20 cellular contexts compared by ENCODE assay signal in the genomic region with DNA sequence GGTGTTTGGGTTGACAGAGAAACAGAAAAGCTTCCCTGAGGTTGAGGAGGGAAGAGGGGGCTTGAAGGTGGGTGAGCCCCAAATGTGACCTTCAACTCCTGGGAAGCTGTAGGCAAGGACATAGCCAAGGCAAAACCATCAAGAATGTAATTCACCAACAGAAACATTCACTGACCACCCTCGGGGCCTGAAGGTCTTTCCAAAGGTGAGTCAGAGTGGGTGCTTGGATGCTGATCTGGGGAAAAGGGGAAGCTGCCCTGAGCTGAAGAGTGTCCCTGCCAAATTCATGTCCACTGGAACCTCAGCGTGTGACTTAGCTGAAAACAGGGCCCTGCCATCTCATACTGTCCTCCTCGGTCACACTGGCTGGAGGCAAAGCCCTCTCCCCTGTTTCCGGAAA.
"Had no signal": no experiment of that assay in that cellular context is flagged by ENCODE, and none has a peak within 500 bp of the region (broad histone marks: within the 10 kb centered on the region; RNA-seq: fewer than 3 reads in every experiment).

No MANE protein-coding gene starts in this region.

- H3K4me1 ChIP-seq: upper lobe of right lung had no signal

- H3K4me3 Mint-ChIP-seq: activated CD4-positive, alpha-beta T cell treated with anti-CD3 and anti-CD28 coated beads, Interleukin-2, amount 10 ng/mL, durations not matched to agents 24 days and 14 days; activated CD8-positive, alpha-beta T cell treated with anti-CD3 and anti-CD28 coated beads, Interleukin-2, amount 10 ng/mL, durations not matched to agents 7 days and 5 days; activated naive CD4-positive, alpha-beta T cell treated with anti-CD3 and anti-CD28 coated beads for 36 hours; activated naive CD8-positive, alpha-beta T cell treated with anti-CD3 and anti-CD28 coated beads, Interleukin-2, amount 50 U/mL, for 24 hours; activated T-cell treated with anti-CD3 and anti-CD28 coated beads, Interleukin-2, amount 50 U/mL, for 24 hours; immature natural killer cell; naive thymus-derived CD4-positive, alpha-beta T cell; stimulated activated naive B cell treated with anti-CD40 and anti-IgM and Interleukin-4, amounts not matched to agents 10 μg/mL and 1 μg/mL and 100 μg/mL, for 72 hours had no signal

- H3K9me3 ChIP-seq: gastroesophageal sphincter, neutrophil, thoracic aorta, upper lobe of right lung had no signal

- H3K27ac ChIP-seq: gastroesophageal sphincter, neutrophil, thoracic aorta, upper lobe of right lung had no signal

- DNase-seq: activated CD4-positive, alpha-beta T cell treated with anti-CD3 and anti-CD28 coated beads, Interleukin-2, amount 10 ng/mL, durations not matched to agents 24 days and 14 days; activated CD8-positive, alpha-beta T cell treated with anti-CD3 and anti-CD28 coated beads, Interleukin-2, amount 10 ng/mL, durations not matched to agents 7 days and 5 days; activated naive CD4-positive, alpha-beta T cell treated with anti-CD3 and anti-CD28 coated beads for 36 hours; activated naive CD8-positive, alpha-beta T cell treated with anti-CD3 and anti-CD28 coated beads, Interleukin-2, amount 50 U/mL, for 24 hours; activated T-cell treated with anti-CD3 and anti-CD28 coated beads, Interleukin-2, amount 50 U/mL, for 24 hours; anterior cingulate cortex; cerebellar nuclear complex; cortex of kidney; effector CD4-positive, alpha-beta T cell; immature natural killer cell; naive thymus-derived CD4-positive, alpha-beta T cell; stimulated activated naive B cell treated with anti-CD40 and anti-IgM and Interleukin-4, amounts not matched to agents 10 μg/mL and 1 μg/mL and 100 μg/mL, for 72 hours; T-helper 1 cell; T-helper 9 cell; upper lobe of right lung had no signal

- ATAC-seq: activated CD8-positive, alpha-beta T cell treated with anti-CD3 and anti-CD28 coated beads, Interleukin-2, amount 10 ng/mL, durations not matched to agents 7 days and 5 days; activated naive CD8-positive, alpha-beta T cell treated with anti-CD3 and anti-CD28 coated beads, Interleukin-2, amount 50 U/mL, for 24 hours; esophagus mucosa; gastroesophageal sphincter; naive thymus-derived CD4-positive, alpha-beta T cell; stimulated activated naive B cell treated with anti-CD40 and anti-IgM and Interleukin-4, amounts not matched to agents 10 μg/mL and 1 μg/mL and 100 μg/mL, for 72 hours had no signal

- H3K36me3 Mint-ChIP-seq: immature natural killer cell had no signal

- H3K4me1 Mint-ChIP-seq: activated CD4-positive, alpha-beta T cell treated with anti-CD3 and anti-CD28 coated beads, Interleukin-2, amount 10 ng/mL, durations not matched to agents 24 days and 14 days; activated naive CD8-positive, alpha-beta T cell treated with anti-CD3 and anti-CD28 coated beads, Interleukin-2, amount 50 U/mL, for 24 hours; immature natural killer cell; naive thymus-derived CD4-positive, alpha-beta T cell had no signal

- H3K4me3 ChIP-seq: gastroesophageal sphincter, heart right ventricle, thoracic aorta, upper lobe of right lung had no signal

- H3K9me3 Mint-ChIP-seq: activated CD4-positive, alpha-beta T cell treated with anti-CD3 and anti-CD28 coated beads, Interleukin-2, amount 10 ng/mL, durations not matched to agents 24 days and 14 days; activated naive CD4-positive, alpha-beta T cell treated with anti-CD3 and anti-CD28 coated beads for 36 hours; activated naive CD8-positive, alpha-beta T cell treated with anti-CD3 and anti-CD28 coated beads, Interleukin-2, amount 50 U/mL, for 24 hours; activated T-cell treated with anti-CD3 and anti-CD28 coated beads, Interleukin-2, amount 50 U/mL, for 24 hours had no signal

- H3K36me3 ChIP-seq: gastroesophageal sphincter, heart right ventricle, neutrophil, thoracic aorta, upper lobe of right lung had no signal

- H3K27me3 ChIP-seq: gastroesophageal sphincter, neutrophil, upper lobe of right lung had no signal

- H3K27me3 Mint-ChIP-seq: activated CD4-positive, alpha-beta T cell treated with anti-CD3 and anti-CD28 coated beads, Interleukin-2, amount 10 ng/mL, durations not matched to agents 24 days and 14 days had no signal

- H3K27ac Mint-ChIP-seq: activated CD4-positive, alpha-beta T cell treated with anti-CD3 and anti-CD28 coated beads, Interleukin-2, amount 10 ng/mL, durations not matched to agents 24 days and 14 days; activated CD8-positive, alpha-beta T cell treated with anti-CD3 and anti-CD28 coated beads, Interleukin-2, amount 10 ng/mL, durations not matched to agents 7 days and 5 days; activated naive CD4-positive, alpha-beta T cell treated with anti-CD3 and anti-CD28 coated beads for 36 hours; activated naive CD8-positive, alpha-beta T cell treated with anti-CD3 and anti-CD28 coated beads, Interleukin-2, amount 50 U/mL, for 24 hours; activated T-cell treated with anti-CD3 and anti-CD28 coated beads, Interleukin-2, amount 50 U/mL, for 24 hours; immature natural killer cell; naive thymus-derived CD4-positive, alpha-beta T cell; stimulated activated naive B cell treated with anti-CD40 and anti-IgM and Interleukin-4, amounts not matched to agents 10 μg/mL and 1 μg/mL and 100 μg/mL, for 72 hours had no signal
